Comparison of ENCODE assay signal across 16 cellular contexts in the genomic region with DNA sequence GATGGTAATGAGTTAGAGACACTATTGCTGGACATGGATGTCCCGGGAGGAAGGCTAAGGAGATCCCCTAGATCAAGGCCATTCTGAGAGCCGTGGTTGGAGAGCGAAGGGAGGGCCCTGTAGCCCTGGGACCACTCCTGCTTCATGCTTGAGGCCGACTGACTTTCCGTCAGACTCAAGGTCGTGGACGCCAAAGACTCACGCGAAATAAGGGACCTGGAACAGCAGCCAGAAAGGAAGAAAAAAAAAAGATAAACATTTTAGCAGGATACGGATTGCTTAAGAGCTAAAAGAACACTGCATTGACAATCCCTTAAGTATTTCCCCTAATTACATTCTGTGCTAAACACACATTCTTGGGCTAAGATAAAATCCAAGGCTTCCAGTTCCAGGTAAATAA.
A peak's percentile ranks its signal among the peaks of the same experiment; 100 is the strongest.
DNase-seq lines count a peak whose midpoint lies in the region; ATAC-seq and TF ChIP-seq lines count a peak whose summit lies in the region.
"Had no signal": no experiment of that assay in that cellular context is flagged by ENCODE, and none has a peak within 500 bp of the region (broad histone marks: within the 10 kb centered on the region; RNA-seq: fewer than 3 reads in every experiment).

No MANE protein-coding gene starts in this region.

- TF ChIP-seq POLR2A in stomach (IDR thresholded peaks at IDR 0.05) = no peak

- no peaks in the 10 kb centered on the region for H3K27me3 ChIP-seq in stomach

- intact Hi-C loops in Right ventricle myocardium superior (cut with DNase I) = loop anchor here (10.0 kb wide), 1 partner anchor 384 kb away; no protein-coding TSS in a partner anchor
- intact Hi-C loops in stomach (cut with DNase I; ENCODE audit: low total_unique reads) = no loop called here
- intact Hi-C loops in head of caudate nucleus (cut with DNase I) = no loop called here

- no peak for TF ChIP-seq EP300 in stomach (IDR thresholded peaks at IDR 0.05)

- peak overlapping the region in 3 of 5 donors; percentile 31 to 69 (median 57) for H3K27ac ChIP-seq in stomach

- TF ChIP-seq CTCF in choroid plexus epithelial cell (conservative IDR thresholded peaks at IDR 0.05; ENCODE audit: low read depth, low read length) (no peak), stomach (IDR thresholded peaks at IDR 0.05) (no peak)

- H3K4me3 ChIP-seq in choroid plexus epithelial cell (ENCODE audit: low read depth, low read length) (no peak overlapping the region), stomach (no peak overlapping the region)
- H3K4me3 ChIP-seq: GM23338, K562 had no signal

- peak; percentile 68 for ATAC-seq in Right ventricle myocardium superior (ENCODE audit: poor library complexity)
- no peak for ATAC-seq in GM21390 (IDR thresholded peaks at IDR 0.05; ENCODE audit: unreplicated experiment)

- DNase-seq in choroid plexus epithelial cell (ENCODE audit: low read depth) (peak; percentile 41), Right ventricle myocardium superior (peak; percentile 48), iris pigment epithelial cell (ENCODE audit: low read depth) (peak; percentile 65), stomach (no peak), head of caudate nucleus (no peak), NCI-H2171 treated with DMSO at 0.1 percent for 48 hours (lab: John Stamatoyannopoulos, UW) (no peak)
- DNase-seq: ACHN, AML-193, DMS 273 treated with DMSO at 0.1 percent for 48 hours, MV-4-11, NCI-H1417 treated with DMSO at 0.1 percent for 48 hours, NCI-H2029, NCI-H524 had no signal

- 36 to 52% (median 49%) methylated on average over 10 of the region's 10 CpGs for WGBS in stomach, 5 donors

- H3K9me3 ChIP-seq in stomach = no peaks in the 10 kb centered on the region

- H3K36me3 ChIP-seq in stomach = peaks cover 0 to 11% (median 0%) of the 10 kb centered on the region in 4 donors

- H3K4me1 ChIP-seq in stomach = peaks cover 0 to 56% (median 30%) of the 10 kb centered on the region in 4 donors

Comparison
In these comparisons a context has a peak if more than half of its experiments do, and no peak if none do; other contexts are left out.
1. DNase-seq: peak in choroid plexus epithelial cell (single experiment), Right ventricle myocardium superior (single experiment) and iris pigment epithelial cell (single experiment); none in stomach (single experiment), head of caudate nucleus (0 of 42) and NCI-H2171 treated with DMSO at 0.1 percent for 48 hours (single experiment).